1 cellular context compared by ENCODE assay signal in the genomic region with DNA sequence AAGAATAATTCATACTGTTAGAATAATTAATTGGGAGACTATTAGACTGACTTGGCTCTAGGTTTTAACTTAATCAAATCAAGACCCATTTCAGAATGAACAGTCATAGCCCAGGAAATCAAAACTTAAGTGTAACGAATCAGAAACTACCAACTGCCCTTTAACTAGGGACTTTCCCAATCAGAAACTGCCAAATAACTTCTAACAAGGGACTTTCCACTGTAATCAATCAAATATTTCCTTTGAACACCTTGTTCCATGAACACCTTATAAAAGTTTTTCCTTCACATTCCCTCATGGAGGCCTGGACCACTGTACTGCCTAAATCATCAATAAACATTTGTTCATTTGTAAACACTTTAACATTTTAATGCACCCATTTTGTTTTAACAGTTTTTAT.
TF ChIP-seq lines count a peak whose summit lies in the region.

No MANE protein-coding gene starts in this region.

TF ChIP-seq in K562, 482 proteins besides CTCF, POLR2A, EP300 and RAD21:
- TF ChIP-seq CBX1 (IDR thresholded peaks at IDR 0.05; ENCODE audit: low read depth) (no peak), ZFP30 (CRISPR knock-in tag; IDR thresholded peaks at IDR 0.05; ENCODE audit: borderline replicate concordance) (no peak), ZNF263 (CRISPR knock-in tag; IDR thresholded peaks at IDR 0.05; ENCODE audit: borderline replicate concordance) (no peak), ZNF146 (CRISPR knock-in tag; IDR thresholded peaks at IDR 0.05; ENCODE audit: unreplicated experiment) (no peak), CEBPG (CRISPR knock-in tag; IDR thresholded peaks at IDR 0.05) (no peak), CEBPG (tag; conservative IDR thresholded peaks at IDR 0.05 in 1 of 2, IDR thresholded peaks at IDR 0.05 in 1 of 2) (no peak)
- TF ChIP-seq, protein P1, sequence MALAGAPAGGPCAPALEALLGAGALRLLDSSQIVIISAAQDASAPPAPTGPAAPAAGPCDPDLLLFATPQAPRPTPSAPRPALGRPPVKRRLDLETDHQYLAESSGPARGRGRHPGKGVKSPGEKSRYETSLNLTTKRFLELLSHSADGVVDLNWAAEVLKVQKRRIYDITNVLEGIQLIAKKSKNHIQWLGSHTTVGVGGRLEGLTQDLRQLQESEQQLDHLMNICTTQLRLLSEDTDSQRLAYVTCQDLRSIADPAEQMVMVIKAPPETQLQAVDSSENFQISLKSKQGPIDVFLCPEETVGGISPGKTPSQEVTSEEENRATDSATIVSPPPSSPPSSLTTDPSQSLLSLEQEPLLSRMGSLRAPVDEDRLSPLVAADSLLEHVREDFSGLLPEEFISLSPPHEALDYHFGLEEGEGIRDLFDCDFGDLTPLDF (CRISPR knock-in tag; IDR thresholded peaks at IDR 0.05) = no peak
